1 cellular context compared by ENCODE assay signal in genomic region chr9:37752646-37753488, GRCh38.
TF ChIP-seq lines count a peak whose summit lies in the region.

No MANE protein-coding gene starts in this region.

TF ChIP-seq in HepG2, 621 proteins besides CTCF, POLR2A, EP300 and RAD21:
- no peak for TF ChIP-seq ZNF44 (CRISPR knock-in tag; IDR thresholded peaks at IDR 0.05)
- no peak for TF ChIP-seq ZNF124 (CRISPR knock-in tag; IDR thresholded peaks at IDR 0.05)
- no peak for TF ChIP-seq ZNF275 (CRISPR knock-in tag; IDR thresholded peaks at IDR 0.05; ENCODE audit: borderline replicate concordance)
- TF ChIP-seq FOXM1 (CRISPR knock-in tag; IDR thresholded peaks at IDR 0.05): no peak
- peak; percentile 68 for TF ChIP-seq NFYB (CRISPR knock-in tag; IDR thresholded peaks at IDR 0.05)
- no peak for TF ChIP-seq IRX3 (CRISPR knock-in tag; IDR thresholded peaks at IDR 0.05; ENCODE audit: borderline replicate concordance, low read depth)
- no peak for TF ChIP-seq ZNF503 (CRISPR knock-in tag; IDR thresholded peaks at IDR 0.05)
- TF ChIP-seq HOXA7 (CRISPR knock-in tag; IDR thresholded peaks at IDR 0.05): no peak
- TF ChIP-seq AKNA (CRISPR knock-in tag; IDR thresholded peaks at IDR 0.05; ENCODE audit: borderline replicate concordance): no peak
- TF ChIP-seq MXD3 (CRISPR knock-in tag; IDR thresholded peaks at IDR 0.05): no peak
- no peak for TF ChIP-seq TEAD2 (CRISPR knock-in tag; IDR thresholded peaks at IDR 0.05)
- peak; percentile 36; the same call in 1 of the 2 replicates for TF ChIP-seq ZMYM4 (CRISPR knock-in tag; IDR thresholded peaks at IDR 0.05)
- no peak for TF ChIP-seq HNF1A (IDR thresholded peaks at IDR 0.05; ENCODE audit: low read depth)
- TF ChIP-seq HNF1A (CRISPR knock-in tag; IDR thresholded peaks at IDR 0.05; ENCODE audit: borderline replicate concordance): no peak
- no peak for TF ChIP-seq ZNF263 (CRISPR knock-in tag; IDR thresholded peaks at IDR 0.05)
- TF ChIP-seq NFYC (CRISPR knock-in tag; IDR thresholded peaks at IDR 0.05): peak; percentile 61; the same call in 1 of the 2 replicates
- no peak for TF ChIP-seq ZNF747 (CRISPR knock-in tag; IDR thresholded peaks at IDR 0.05; ENCODE audit: borderline replicate concordance)
- no peak for TF ChIP-seq ZNF256 (CRISPR knock-in tag; conservative IDR thresholded peaks at IDR 0.05)
- no peak for TF ChIP-seq ZNF784 (CRISPR knock-in tag; IDR thresholded peaks at IDR 0.05; ENCODE audit: borderline replicate concordance)
